ENCODE assay signal across 26 cellular contexts in the genomic region with DNA sequence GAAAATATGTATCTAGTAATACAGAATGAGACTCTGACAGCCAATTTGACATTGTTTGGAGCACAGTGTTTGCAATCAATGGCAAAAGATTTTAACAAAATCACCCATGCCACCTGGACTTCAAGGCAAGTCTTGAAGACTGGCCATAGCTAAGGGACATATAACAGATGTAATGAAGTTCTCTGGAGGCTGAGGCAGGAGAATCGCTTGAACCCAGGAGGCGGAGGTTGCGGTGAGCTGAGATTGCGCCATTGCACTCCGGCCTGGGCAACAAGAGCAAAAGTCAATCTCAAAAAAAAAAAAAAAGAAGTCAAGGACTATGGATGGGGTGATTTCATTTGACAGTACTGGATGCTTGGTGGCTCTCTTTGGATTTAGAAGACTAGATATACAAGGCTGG.
"Had no signal": no experiment of that assay in that cellular context is flagged by ENCODE, and none has a peak within 500 bp of the region (broad histone marks: within the 10 kb centered on the region; RNA-seq: fewer than 3 reads in every experiment).

No MANE protein-coding gene starts in this region.

- ATAC-seq: activated CD8-positive, alpha-beta T cell treated with anti-CD3 and anti-CD28 coated beads, Interleukin-2, amount 10 ng/mL, durations not matched to agents 7 days and 5 days; Right ventricle myocardium inferior had no signal

- H3K36me3 Mint-ChIP-seq: activated naive CD4-positive, alpha-beta T cell treated with anti-CD3 and anti-CD28 coated beads, Interleukin-2, amount 10 ng/mL, durations not matched to agents 7 days and 5 days; activated naive CD8-positive, alpha-beta T cell had no signal

- H3K4me3 ChIP-seq: MG63, PC-9 had no signal

- H3K27ac ChIP-seq: brain microvascular endothelial cell, PC-9, RWPE1 had no signal

- H2AFZ ChIP-seq: PC-9 had no signal

- H3K9me3 ChIP-seq: MG63 had no signal

- H3K36me3 ChIP-seq: brain microvascular endothelial cell, MG63 had no signal

- H3K9me3 Mint-ChIP-seq: activated CD4-positive, alpha-beta T cell treated with anti-CD3 and anti-CD28 coated beads, Interleukin-2, amount 10 ng/mL, durations not matched to agents 24 days and 14 days; activated naive CD4-positive, alpha-beta T cell treated with anti-CD3 and anti-CD28 coated beads, Interleukin-2, amount 10 ng/mL, durations not matched to agents 7 days and 5 days; T-helper 1 cell treated with Interleukin-12 subunit alpha and Interleukin-12 subunit beta and Interleukin-4 antibody, amounts not matched to agents 30 μg/mL and 1 μg/mL, for 36 hours; T-helper 2 cell treated with Interferon-gamma antibody and Interleukin-4, amounts not matched to agents 5 μg/mL and 100 μg/mL, for 36 hours had no signal

- H3K4me2 ChIP-seq: PC-9 had no signal

- H3K4me3 Mint-ChIP-seq: activated CD4-positive, alpha-beta T cell treated with anti-CD3 and anti-CD28 coated beads, Interleukin-2, amount 10 ng/mL, durations not matched to agents 24 days and 14 days; activated CD8-positive, alpha-beta T cell treated with anti-CD3 and anti-CD28 coated beads, Interleukin-2, amount 10 ng/mL, durations not matched to agents 7 days and 5 days; activated naive CD4-positive, alpha-beta T cell treated with anti-CD3 and anti-CD28 coated beads, Interleukin-2, amount 10 ng/mL, durations not matched to agents 7 days and 5 days; activated naive CD8-positive, alpha-beta T cell; T-helper 1 cell treated with Interleukin-12 subunit alpha and Interleukin-12 subunit beta and Interleukin-4 antibody, amounts not matched to agents 30 μg/mL and 1 μg/mL, for 36 hours; T-helper 2 cell treated with Interferon-gamma antibody and Interleukin-4, amounts not matched to agents 5 μg/mL and 100 μg/mL, for 36 hours had no signal

- H3K27me3 ChIP-seq: brain microvascular endothelial cell, MG63 had no signal

- DNase-seq: activated CD4-positive, alpha-beta T cell treated with anti-CD3 and anti-CD28 coated beads, Interleukin-2, amount 10 ng/mL, durations not matched to agents 24 days and 14 days; activated CD4-positive, alpha-beta T cell treated with anti-CD3 and anti-CD28 coated beads, Interleukin-2, amount 50 U/mL, for 48 hours; activated CD8-positive, alpha-beta memory T cell treated with anti-CD3 and anti-CD28 coated beads, Interleukin-2, amount 50 U/mL, for 4 hours; activated CD8-positive, alpha-beta T cell treated with anti-CD3 and anti-CD28 coated beads, Interleukin-2, amount 10 ng/mL, durations not matched to agents 7 days and 5 days; activated effector memory CD4-positive, alpha-beta T cell treated with Interleukin-2 at 50 U/mL for 16 hours; activated naive CD4-positive, alpha-beta T cell treated with anti-CD3 and anti-CD28 coated beads, Interleukin-2, amount 10 ng/mL, durations not matched to agents 7 days and 5 days; activated T-cell treated with anti-CD3 and anti-CD28 coated beads, Interleukin-2, amount 50 U/mL, for 48 hours; amniotic stem cell; aorta; brain microvascular endothelial cell; central memory CD4-positive, alpha-beta T cell; MG63; NCI-H1048; NCI-H1105 treated with DMSO at 0.1 percent for 48 hours; NCI-H1436; NCI-H1694 treated with DMSO at 0.1 percent for 48 hours; NCI-H2029; NCI-H345; NCI-H524 treated with DMSO at 0.1 percent for 48 hours; PC-9; SIG-M5 had no signal

- H3K27ac Mint-ChIP-seq: activated CD4-positive, alpha-beta T cell treated with anti-CD3 and anti-CD28 coated beads, Interleukin-2, amount 10 ng/mL, durations not matched to agents 24 days and 14 days; activated CD8-positive, alpha-beta T cell treated with anti-CD3 and anti-CD28 coated beads, Interleukin-2, amount 10 ng/mL, durations not matched to agents 7 days and 5 days; activated naive CD4-positive, alpha-beta T cell treated with anti-CD3 and anti-CD28 coated beads, Interleukin-2, amount 10 ng/mL, durations not matched to agents 7 days and 5 days; activated naive CD8-positive, alpha-beta T cell; T-helper 1 cell treated with Interleukin-12 subunit alpha and Interleukin-12 subunit beta and Interleukin-4 antibody, amounts not matched to agents 30 μg/mL and 1 μg/mL, for 36 hours; T-helper 2 cell treated with Interferon-gamma antibody and Interleukin-4, amounts not matched to agents 5 μg/mL and 100 μg/mL, for 36 hours had no signal
